ENCODE assay signal across 2 cellular contexts in the genomic region with DNA sequence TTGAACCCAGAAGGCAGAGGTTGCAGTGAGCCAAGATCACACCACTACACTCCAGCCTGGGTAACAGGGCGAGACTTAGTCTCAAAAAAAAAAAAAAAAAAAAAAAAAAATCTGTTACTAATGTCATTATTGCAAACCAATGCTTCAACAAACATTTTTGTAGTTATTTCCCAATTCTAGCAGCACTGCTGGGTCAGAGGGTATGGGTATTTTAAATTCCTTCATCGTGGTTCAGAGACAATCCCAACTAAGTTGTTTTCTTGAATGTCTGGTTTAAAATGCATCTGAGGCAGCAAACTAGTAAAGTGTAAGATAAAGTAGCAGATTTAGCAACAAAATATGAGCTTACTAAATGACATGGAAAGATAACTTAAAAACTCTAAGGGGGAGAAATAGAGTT.
TF ChIP-seq lines count a peak whose summit lies in the region.

No MANE protein-coding gene starts in this region.

TF ChIP-seq in liver, 16 proteins besides CTCF, POLR2A, EP300 and RAD21:
- TF ChIP-seq JUND (IDR thresholded peaks at IDR 0.05) (peak in 1 of 2 donors; percentile 20), ZBTB33 (IDR thresholded peaks at IDR 0.05) (no peak), HNF4A (conservative IDR thresholded peaks at IDR 0.05) (peak in 1 of 2 donors; percentile 9), NR2F2 (IDR thresholded peaks at IDR 0.05) (peak; percentile 20)

TF ChIP-seq in HepG2, 621 proteins besides CTCF, POLR2A, EP300 and RAD21:
- TF ChIP-seq ZBED4 (CRISPR knock-in tag; IDR thresholded peaks at IDR 0.05; ENCODE audit: borderline replicate concordance): no peak
- TF ChIP-seq ZHX1 (CRISPR knock-in tag; IDR thresholded peaks at IDR 0.05; ENCODE audit: low read depth): no peak
- TF ChIP-seq, protein P1, sequence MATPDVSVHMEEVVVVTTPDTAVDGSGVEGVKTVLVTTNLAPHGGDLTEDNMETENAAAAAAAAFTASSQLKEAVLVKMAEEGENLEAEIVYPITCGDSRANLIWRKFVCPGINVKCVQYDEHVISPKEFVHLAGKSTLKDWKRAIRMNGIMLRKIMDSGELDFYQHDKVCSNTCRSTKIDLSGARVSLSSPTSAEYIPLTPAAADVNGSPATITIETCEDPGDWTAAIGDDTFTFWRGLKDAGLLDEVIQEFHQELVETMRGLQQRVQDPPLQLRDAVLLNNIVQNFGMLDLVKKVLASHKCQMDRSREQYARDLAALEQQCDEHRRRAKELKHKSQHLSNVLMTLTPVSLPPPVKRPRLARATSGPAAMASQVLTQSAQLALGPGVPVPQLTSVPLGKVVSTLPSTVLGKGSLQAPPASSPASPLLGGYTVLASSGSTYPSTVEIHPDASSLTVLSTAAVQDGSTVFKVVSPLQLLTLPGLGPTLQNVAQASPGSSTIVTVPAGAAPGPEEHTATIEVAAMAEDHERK (CRISPR knock-in tag; IDR thresholded peaks at IDR 0.05; ENCODE audit: low read depth): no peak
